Comparison of ENCODE assay signal across 37 cellular contexts in the genomic region with DNA sequence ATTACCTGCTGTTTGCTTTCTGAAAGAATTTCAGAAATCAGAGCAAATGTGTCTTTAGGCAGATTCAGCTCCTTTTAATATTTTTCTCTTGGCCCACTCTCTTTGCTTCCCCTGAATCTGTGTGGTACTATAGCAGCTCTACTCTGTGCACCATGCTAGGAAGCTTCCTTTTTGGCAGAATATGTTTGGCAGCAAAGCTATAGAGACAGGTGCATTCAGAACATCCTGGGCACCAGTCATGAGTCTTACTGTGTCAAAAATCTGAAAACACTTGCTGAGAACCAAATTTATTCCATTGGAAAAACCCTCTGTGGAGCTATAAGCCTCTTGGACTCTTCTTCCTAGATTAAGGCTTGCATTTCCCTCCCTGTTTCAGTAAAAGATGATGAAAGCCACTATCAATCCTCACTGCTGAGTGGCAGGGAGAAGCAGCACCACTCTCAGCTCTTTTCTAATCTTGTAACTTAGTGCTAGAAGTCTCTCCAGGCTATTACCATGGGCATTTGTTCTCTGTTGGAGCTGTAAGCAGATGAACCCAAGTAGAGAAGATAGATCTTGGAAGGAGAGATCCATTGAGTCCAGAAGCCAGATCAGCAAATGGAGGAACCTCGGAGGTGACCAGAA. TPM values are rescaled to one million over a fixed set of nuclear protein-coding genes. Genes with fewer than 3 reads are reported as not detected.
DNase-seq lines count a peak whose midpoint lies in the region; ATAC-seq, FAIRE-seq and TF ChIP-seq lines count a peak whose summit lies in the region.
"Had no signal": no experiment of that assay in that cellular context is flagged by ENCODE, and none has a peak within 500 bp of the region (broad histone marks: within the 10 kb centered on the region; RNA-seq: fewer than 3 reads in every experiment).

No MANE protein-coding gene starts in this region.

- H3K9me3 ChIP-seq in HepG2 (ENCODE audit: low read length), result no peaks in the 10 kb centered on the region
- H3K9me3 ChIP-seq in right lobe of liver, result no peaks in the 10 kb centered on the region
- H3K9me3 ChIP-seq: A549 had no signal

- H3K4me1 Mint-ChIP-seq in activated T-helper 17 cell treated with anti-CD3 and anti-CD28 coated beads, Interleukin-2, amount 50 U/mL, for 72 hours, result peaks cover 10% of the 10 kb centered on the region
- H3K4me1 Mint-ChIP-seq in activated T-cell treated with anti-CD3 and anti-CD28 coated beads, Interleukin-2, amount 50 U/mL, for 4 hours (ENCODE audit: low read depth), result peaks cover 12% of the 10 kb centered on the region

- peaks cover 50% of the 10 kb centered on the region for H3K36me3 Mint-ChIP-seq in activated T-helper 17 cell treated with anti-CD3 and anti-CD28 coated beads, Interleukin-2, amount 50 U/mL, for 72 hours (ENCODE audit: low read depth)
- peaks cover 34% of the 10 kb centered on the region for H3K36me3 Mint-ChIP-seq in activated T-cell treated with anti-CD3 and anti-CD28 coated beads, Interleukin-2, amount 50 U/mL, for 4 hours (ENCODE audit: insufficient read depth)

- no peak overlapping the region for H3K4me2 ChIP-seq in HepG2 (ENCODE audit: low read depth, low read length)
- H3K4me2 ChIP-seq: A549 had no signal

- DNase-seq in HepG2 (ENCODE audit: low spot score) (no peak), right lobe of liver (no peak), T-helper 1 cell (no peak), DMS153 treated with DMSO at 0.1 percent for 48 hours (lab: John Stamatoyannopoulos, UW; ENCODE audit: unreplicated experiment) (no peak)
- no peak for DNase-seq in activated T-cell treated with anti-CD3 and anti-CD28 coated beads, Interleukin-2, amount 50 U/mL, for 4 hours
- DNase-seq: activated CD4-positive, alpha-beta T cell treated with anti-CD3 and anti-CD28 coated beads, Interleukin-2, amount 10 ng/mL, durations not matched to agents 7 days and 5 days; activated effector memory CD4-positive, alpha-beta T cell treated with anti-CD3 and anti-CD28 coated beads, Interleukin-2, amount 50 U/mL, for 16 hours; activated naive CD8-positive, alpha-beta T cell treated with anti-CD3 and anti-CD28 coated beads for 36 hours; AML-193; anterior cingulate cortex; CD4-positive, alpha-beta memory T cell; cortex of kidney; EL; glutamatergic neuron; Kasumi-1; midbrain; naive B cell; NCI-H1436; NCI-H2107; NCI-H345; NCI-H69; SIG-M5; stimulated activated CD4-positive, alpha-beta T cell treated with anti-CD3 and anti-CD28 coated beads, Interleukin-4, amount 100 ng/mL, for 24 hours; T-helper 9 cell; trophoblast cell; WERI-Rb-1 had no signal

- POLR2A ChIA-PET in HepG2 (lab: Yijun Ruan, JAX), result no interaction called here

- no peaks in the 10 kb centered on the region for H3K27me3 Mint-ChIP-seq in activated T-helper 17 cell treated with anti-CD3 and anti-CD28 coated beads, Interleukin-2, amount 50 U/mL, for 72 hours
- no peaks in the 10 kb centered on the region for H3K27me3 Mint-ChIP-seq in activated T-cell treated with anti-CD3 and anti-CD28 coated beads, Interleukin-2, amount 50 U/mL, for 4 hours (ENCODE audit: low read depth)
- H3K27me3 Mint-ChIP-seq: activated CD4-positive, alpha-beta T cell treated with anti-CD3 and anti-CD28 coated beads, Interleukin-2, amount 10 ng/mL, durations not matched to agents 7 days and 5 days; activated naive CD8-positive, alpha-beta T cell treated with anti-CD3 and anti-CD28 coated beads for 36 hours; CD4-positive, alpha-beta memory T cell; naive B cell had no signal

- in situ Hi-C loops in HepG2 (cut with HindIII; ENCODE audit: extremely low pct_ligation_motif_present, low pct_unique_long_range_greater_than_20kb), result no loop called here

- H4K20me1 ChIP-seq in HepG2 (ENCODE audit: insufficient read depth, low read length), result no peaks in the 10 kb centered on the region

- peak overlapping the region; percentile 5 for H3K27ac Mint-ChIP-seq in activated T-helper 17 cell treated with anti-CD3 and anti-CD28 coated beads, Interleukin-2, amount 50 U/mL, for 72 hours
- H3K27ac Mint-ChIP-seq: activated CD4-positive, alpha-beta T cell treated with anti-CD3 and anti-CD28 coated beads, Interleukin-2, amount 10 ng/mL, durations not matched to agents 7 days and 5 days; activated naive CD8-positive, alpha-beta T cell treated with anti-CD3 and anti-CD28 coated beads for 36 hours had no signal

- H2AFZ ChIP-seq in HepG2 (ENCODE audit: low read length), result no peak overlapping the region

- TF ChIP-seq POLR2A in HepG2 (IDR thresholded peaks at IDR 0.05; ENCODE audit: insufficient read depth in 1 of 2, low read depth in 2 of 2, low read length in 2 of 2) (no peak), right lobe of liver (IDR thresholded peaks at IDR 0.05) (no peak)

- H3K4me3 ChIP-seq in HepG2 (replicated peaks in 1 of 3; ENCODE audit: insufficient read depth in 1 of 3, low read depth in 2 of 3, low read length in 3 of 3), result no peak overlapping the region
- H3K4me3 ChIP-seq in right lobe of liver, result no peak overlapping the region
- H3K4me3 ChIP-seq: A549 had no signal

- no peak overlapping the region for H3K4me3 Mint-ChIP-seq in activated T-helper 17 cell treated with anti-CD3 and anti-CD28 coated beads, Interleukin-2, amount 50 U/mL, for 72 hours
- no peak overlapping the region for H3K4me3 Mint-ChIP-seq in activated T-cell treated with anti-CD3 and anti-CD28 coated beads, Interleukin-2, amount 50 U/mL, for 4 hours
- H3K4me3 Mint-ChIP-seq: activated CD4-positive, alpha-beta T cell treated with anti-CD3 and anti-CD28 coated beads, Interleukin-2, amount 10 ng/mL, durations not matched to agents 7 days and 5 days; activated naive CD8-positive, alpha-beta T cell treated with anti-CD3 and anti-CD28 coated beads for 36 hours; CD4-positive, alpha-beta memory T cell had no signal

- no peak for TF ChIP-seq RAD21 in HepG2 (CRISPR knock-in tag; IDR thresholded peaks at IDR 0.05)

- FAIRE-seq in HepG2 (lab: Jason Lieb, UNC), result no peak
- FAIRE-seq: A549, bronchial epithelial cell, H54, islet of Langerhans had no signal

- BruUV-seq in HepG2 (replicated peaks; lab: Mats Ljungman, UMichigan), result TSS peak; percentile 44

- CTCF ChIA-PET in HepG2 (lab: Yijun Ruan, JAX; ENCODE audit: low intra/inter-chr PET ratio, low total read pairs), result no interaction called here

- intact Hi-C loops in HepG2 (cut with micrococcal nuclease; ENCODE audit: unreplicated experiment), result no loop called here
- intact Hi-C loops in right lobe of liver (cut with DNase I), result no loop called here

- TF ChIP-seq EP300 in HepG2 (IDR thresholded peaks at IDR 0.05; ENCODE audit: low read depth in 2 of 2, low read length in 2 of 2) (no peak), HepG2 (CRISPR knock-in tag; IDR thresholded peaks at IDR 0.05; ENCODE audit: borderline replicate concordance) (no peak)

- ATAC-seq in HepG2, result no peak
- no peak for ATAC-seq in right lobe of liver
- ATAC-seq in activated T-helper 17 cell treated with anti-CD3 and anti-CD28 coated beads, Interleukin-2, amount 50 U/mL, for 72 hours (replicated peaks), result no peak
- no peak for ATAC-seq in HG02642 (IDR thresholded peaks at IDR 0.05; ENCODE audit: poor library complexity, unreplicated experiment)
- ATAC-seq in activated T-cell treated with anti-CD3 and anti-CD28 coated beads, Interleukin-2, amount 50 U/mL, for 4 hours, result no peak
- ATAC-seq: A549, sciatic nerve had no signal

- H3K4me1 ChIP-seq in HepG2 (ENCODE audit: insufficient read depth, low read length) (peaks cover 10% of the 10 kb centered on the region), right lobe of liver (no peaks in the 10 kb centered on the region)
- H3K4me1 ChIP-seq: A549 had no signal

- no peaks in the 10 kb centered on the region for H3K9me3 Mint-ChIP-seq in activated T-helper 17 cell treated with anti-CD3 and anti-CD28 coated beads, Interleukin-2, amount 50 U/mL, for 72 hours
- no peaks in the 10 kb centered on the region for H3K9me3 Mint-ChIP-seq in activated T-cell treated with anti-CD3 and anti-CD28 coated beads, Interleukin-2, amount 50 U/mL, for 4 hours
- H3K9me3 Mint-ChIP-seq: activated CD4-positive, alpha-beta T cell treated with anti-CD3 and anti-CD28 coated beads, Interleukin-2, amount 10 ng/mL, durations not matched to agents 7 days and 5 days; activated naive CD8-positive, alpha-beta T cell treated with anti-CD3 and anti-CD28 coated beads for 36 hours; CD4-positive, alpha-beta memory T cell; naive B cell had no signal

- H3K9ac ChIP-seq in HepG2 (ENCODE audit: insufficient read depth, low read depth, low read length), result no peak overlapping the region

- no peaks in the 10 kb centered on the region for H3K79me2 ChIP-seq in HepG2 (ENCODE audit: insufficient read depth, low read length)

- WGBS in HepG2 (ENCODE audit: low lambda C conversion rate), result 100% methylated on average over 1 of the region's 1 CpG
- 100% methylated on average over 1 of the region's 1 CpG for WGBS in right lobe of liver (ENCODE audit: insufficient coverage, low coverage, low lambda C conversion rate, missing lambda C conversion rate)

- H3K27me3 ChIP-seq in HepG2 (ENCODE audit: control insufficient read depth in 1 of 2, insufficient read depth in 2 of 2, low read length in 2 of 2), result no peaks in the 10 kb centered on the region
- no peaks in the 10 kb centered on the region for H3K27me3 ChIP-seq in right lobe of liver
- H3K27me3 ChIP-seq in layer of hippocampus (ENCODE audit: control insufficient read depth, insufficient read depth, low read length), result no peaks in the 10 kb centered on the region

- TF ChIP-seq CTCF in HepG2 (CRISPR knock-in tag; IDR thresholded peaks at IDR 0.05) (no peak), right lobe of liver (IDR thresholded peaks at IDR 0.05) (no peak)

- peaks cover 5 to 27% of the 10 kb centered on the region in 2 experiments; a peak in 3 of 5 replicates for H3K36me3 ChIP-seq in HepG2 (replicated peaks in 1 of 2; ENCODE audit: control insufficient read depth in 1 of 2, insufficient read depth in 2 of 2, low read length in 2 of 2)
- peaks cover 0 to 38% (median 18%) of the 10 kb centered on the region in 4 donors for H3K36me3 ChIP-seq in right lobe of liver

- H3K27ac ChIP-seq in HepG2 (ENCODE audit: extremely low read length, insufficient read depth, low read length) (no peak overlapping the region), right lobe of liver (no peak overlapping the region), layer of hippocampus (ENCODE audit: low read depth, low read length) (peak overlapping the region; percentile 6)
- H3K27ac ChIP-seq: A549, WERI-Rb-1 had no signal

RNA-seq across cellular contexts. Expression of a gene that starts 18.2 kb away (rescaled TPM):
- total RNA-seq in HepG2 (2016; rRNA removed; fragmentation: Illumina TruSeq; extraction: Trizol) (13.9 and 18.4 TPM in 2 replicates), right lobe of liver (10 to 100 TPM; 10.4 to 18.7 (median 12.7) TPM)
- 1.6 and 1.7 TPM in 2 replicates for total RNA-seq in HepG2 (2016; cell fraction: cytosol; rRNA removed; fragmentation: Illumina TruSeq; extraction: Trizol; ENCODE audit: low read depth)
- total RNA-seq in HepG2 (2016; cell fraction: insoluble cytoplasmic fraction; rRNA removed; fragmentation: Illumina TruSeq; extraction: Trizol), result 12.8 and 18.2 TPM in 2 replicates
- total RNA-seq in HepG2 (2016; cell fraction: membrane; rRNA removed; fragmentation: Illumina TruSeq; extraction: Trizol), result 9.4 and 10.0 TPM in 2 replicates
- total RNA-seq in HepG2 (2016; cell fraction: nucleus; rRNA removed; fragmentation: Illumina TruSeq; extraction: Trizol), result 8.0 and 10.3 TPM in 2 replicates
- polyA plus RNA-seq in HepG2 (2011; rRNA removed), result 6.0 and 7.6 TPM in 2 replicates
- polyA plus RNA-seq in HepG2 (2011; cell fraction: cytosol; rRNA removed), result 4.8 and 5.6 TPM in 2 replicates
- polyA plus RNA-seq in HepG2 (2011; cell fraction: nucleus; rRNA removed), result 3.6 and 4.9 TPM in 2 replicates
- 4.0 and 4.3 TPM in 2 replicates for polyA plus RNA-seq in HepG2 (2012)
- polyA plus RNA-seq in HepG2 (2016; cell fraction: cytosol; fragmentation: Illumina TruSeq; extraction: Trizol; ENCODE audit: low read depth), result 0.84 and 0.93 TPM in 2 replicates
- polyA plus RNA-seq in HepG2 (2016; cell fraction: insoluble cytoplasmic fraction; fragmentation: Illumina TruSeq; extraction: Trizol; ENCODE audit: low read depth), result 12.4 and 12.8 TPM in 2 replicates
- 3.3 and 4.4 TPM in 2 replicates for polyA plus RNA-seq in HepG2 (2016; cell fraction: membrane; fragmentation: Illumina TruSeq; extraction: Trizol; ENCODE audit: low read depth)
- 10.3 and 11.4 TPM in 2 replicates for polyA plus RNA-seq in HepG2 (2016; cell fraction: nucleus; fragmentation: Illumina TruSeq; extraction: Trizol; ENCODE audit: insufficient read depth, low read depth)
- 11.9 and 19.0 TPM in 2 replicates for polyA minus RNA-seq in HepG2 (2011; rRNA and poly(A)+ RNA removed; ENCODE audit: low replicate concordance)
- polyA minus RNA-seq in HepG2 (2011; cell fraction: cytosol; rRNA and poly(A)+ RNA removed), result 6.0 and 6.7 TPM in 2 replicates
- 5.9 and 7.2 TPM in 2 replicates for polyA minus RNA-seq in HepG2 (2011; cell fraction: nucleus; rRNA and poly(A)+ RNA removed)
- total RNA-seq in activated T-helper 17 cell treated with anti-CD3 and anti-CD28 coated beads, Interleukin-2, amount 50 U/mL, for 72 hours, result 10 to 100 TPM in 1 of 2 donors, 1 to 10 TPM in 1; 8.5 to 11.8 TPM
- 10 to 100 TPM in 1 of 3 donors, 1 to 10 TPM in 2; 9.0 to 10.2 (median 9.4) TPM for total RNA-seq in activated T-cell treated with anti-CD3 and anti-CD28 coated beads, Interleukin-2, amount 50 U/mL, for 4 hours

RNA-seq across cellular contexts. Expression of a gene that starts 25.3 kb away (rescaled TPM):
- not detected in 2 replicates for total RNA-seq in HepG2 (2016; rRNA removed; fragmentation: Illumina TruSeq; extraction: Trizol)
- not detected in 2 replicates for total RNA-seq in HepG2 (2016; cell fraction: cytosol; rRNA removed; fragmentation: Illumina TruSeq; extraction: Trizol; ENCODE audit: low read depth)
- not detected in 2 replicates for total RNA-seq in HepG2 (2016; cell fraction: insoluble cytoplasmic fraction; rRNA removed; fragmentation: Illumina TruSeq; extraction: Trizol)
- total RNA-seq in HepG2 (2016; cell fraction: membrane; rRNA removed; fragmentation: Illumina TruSeq; extraction: Trizol), result not detected in 2 replicates
- not detected in 2 replicates for total RNA-seq in HepG2 (2016; cell fraction: nucleus; rRNA removed; fragmentation: Illumina TruSeq; extraction: Trizol)
- not detected in 2 replicates for polyA plus RNA-seq in HepG2 (2011; rRNA removed)
- not detected in 2 replicates for polyA plus RNA-seq in HepG2 (2011; cell fraction: cytosol; rRNA removed)
- polyA plus RNA-seq in HepG2 (2011; cell fraction: nucleus; rRNA removed), result not detected in 2 replicates
- 0.04 TPM in 1 of 2 replicates, not detected in the other for polyA plus RNA-seq in HepG2 (2012)
- polyA plus RNA-seq in HepG2 (2016; cell fraction: cytosol; fragmentation: Illumina TruSeq; extraction: Trizol; ENCODE audit: low read depth), result not detected in 2 replicates
- polyA plus RNA-seq in HepG2 (2016; cell fraction: insoluble cytoplasmic fraction; fragmentation: Illumina TruSeq; extraction: Trizol; ENCODE audit: low read depth), result not detected in 2 replicates
- not detected in 2 replicates for polyA plus RNA-seq in HepG2 (2016; cell fraction: membrane; fragmentation: Illumina TruSeq; extraction: Trizol; ENCODE audit: low read depth)
- not detected in 2 replicates for polyA plus RNA-seq in HepG2 (2016; cell fraction: nucleus; fragmentation: Illumina TruSeq; extraction: Trizol; ENCODE audit: insufficient read depth, low read depth)
- not detected in 2 replicates for polyA minus RNA-seq in HepG2 (2011; rRNA and poly(A)+ RNA removed; ENCODE audit: low replicate concordance)
- polyA minus RNA-seq in HepG2 (2011; cell fraction: cytosol; rRNA and poly(A)+ RNA removed), result not detected in 2 replicates
- not detected in 2 replicates for polyA minus RNA-seq in HepG2 (2011; cell fraction: nucleus; rRNA and poly(A)+ RNA removed)
- not detected for total RNA-seq in right lobe of liver
- not detected for total RNA-seq in activated T-helper 17 cell treated with anti-CD3 and anti-CD28 coated beads, Interleukin-2, amount 50 U/mL, for 72 hours
- not detected for total RNA-seq in activated T-cell treated with anti-CD3 and anti-CD28 coated beads, Interleukin-2, amount 50 U/mL, for 4 hours
- total RNA-seq: activated CD4-positive, alpha-beta T cell treated with anti-CD3 and anti-CD28 coated beads, Interleukin-2, amount 10 ng/mL, durations not matched to agents 7 days and 5 days; activated CD8-positive, alpha-beta memory T cell treated with anti-CD3 and anti-CD28 coated beads for 36 hours; activated naive CD8-positive, alpha-beta T cell treated with anti-CD3 and anti-CD28 coated beads for 36 hours; bronchial epithelial cell; CD4-positive, alpha-beta memory T cell; lower leg skin; posterior vena cava; sciatic nerve had no signal
- polyA plus RNA-seq: CD4-positive, alpha-beta memory T cell had no signal
